8 cellular contexts compared by ENCODE assay signal in genomic region chr17:752620-753219, GRCh38. TPM values are rescaled to one million over a fixed set of nuclear protein-coding genes. Genes with fewer than 3 reads are reported as not detected.
DNase-seq lines count a peak whose midpoint lies in the region; TF ChIP-seq lines count a peak whose summit lies in the region.

No MANE protein-coding gene starts in this region.

- peak overlapping the region; percentile 85 for H2AFZ ChIP-seq in neural cell (ENCODE audit: low read depth, low read length)

- H3K27ac ChIP-seq in HUES6 (ENCODE audit: low read depth, low read length) (peak overlapping the region; percentile 56; the same call in 1 of the 2 replicates), neural cell (ENCODE audit: low read length) (peak overlapping the region; percentile 53)

- TF ChIP-seq CTCF in neural cell (IDR thresholded peaks at IDR 0.05; ENCODE audit: poor library complexity, severe bottlenecking) (no peak), GM13976 (IDR thresholded peaks at IDR 0.05; ENCODE audit: borderline replicate concordance, control extremely low read depth, extremely low read depth, insufficient read depth, missing control alignments) (no peak)

- H3K9me3 Mint-ChIP-seq in activated CD4-positive, alpha-beta T cell treated with anti-CD3 and anti-CD28 coated beads, Interleukin-2, amount 10 ng/mL, durations not matched to agents 7 days and 5 days = peaks cover 6% of the 10 kb centered on the region

- in situ Hi-C loops in GM13976 (cut with MboI; ENCODE audit: low sequenced_read_pairs, unreplicated experiment) = no loop called here

- peak overlapping the region; percentile 98 for H3K27ac Mint-ChIP-seq in activated CD4-positive, alpha-beta T cell treated with anti-CD3 and anti-CD28 coated beads, Interleukin-2, amount 10 ng/mL, durations not matched to agents 7 days and 5 days

- CTCF ChIA-PET in activated CD4-positive, alpha-beta T cell treated with anti-CD3 and anti-CD28 coated beads, Interleukin-2, amount 10 ng/mL, durations not matched to agents 7 days and 5 days (lab: Charles Lee) = interaction anchor here (0.6 to 1.5 kb wide), 11 partner anchors 9 to 340 kb away, joined by 3 to 6 read pairs (median 3); no protein-coding TSS in a partner anchor

- no peak for TF ChIP-seq RAD21 in neural cell (conservative IDR thresholded peaks at IDR 0.05)

- H3K4me1 Mint-ChIP-seq in activated CD4-positive, alpha-beta T cell treated with anti-CD3 and anti-CD28 coated beads, Interleukin-2, amount 10 ng/mL, durations not matched to agents 7 days and 5 days = peaks cover 35% of the 10 kb centered on the region

- H3K9ac ChIP-seq in HUES6 (ENCODE audit: low read length) (peak overlapping the region; percentile 76), neural cell (ENCODE audit: low read length) (peak overlapping the region; percentile 68)

- H3K4me3 Mint-ChIP-seq in activated CD4-positive, alpha-beta T cell treated with anti-CD3 and anti-CD28 coated beads, Interleukin-2, amount 10 ng/mL, durations not matched to agents 7 days and 5 days = peak overlapping the region; percentile 88

- peak; percentile 16 for DNase-seq in NCI-H1105 treated with DMSO at 0.1 percent for 48 hours (lab: John Stamatoyannopoulos, UW)
- no peak for DNase-seq in NCI-H1105 (lab: John Stamatoyannopoulos, UW)
- no peak for DNase-seq in activated CD4-positive, alpha-beta T cell treated with anti-CD3 and anti-CD28 coated beads, Interleukin-2, amount 10 ng/mL, durations not matched to agents 7 days and 5 days
- peak; percentile 46 for DNase-seq in fibroblast of the conjunctiva (ENCODE audit: low read depth)
- no peak for DNase-seq in 8988T
- no peak for DNase-seq in GM13976 (ENCODE audit: low spot score)

- peak overlapping the region; percentile 86 for H3K4me3 ChIP-seq in HUES6 (ENCODE audit: low read depth, low read length)
- H3K4me3 ChIP-seq in neural cell (ENCODE audit: low read length) = peak overlapping the region; percentile 88

- peaks cover 33% of the 10 kb centered on the region for H3K36me3 ChIP-seq in HUES6 (ENCODE audit: control insufficient read depth, insufficient read depth, low read length)
- H3K36me3 ChIP-seq in neural cell (ENCODE audit: insufficient read depth, low read length) = no peaks in the 10 kb centered on the region

- H3K9me2 ChIP-seq in neural cell (ENCODE audit: insufficient read depth, low read length) = no peaks in the 10 kb centered on the region

- H3K4me2 ChIP-seq in neural cell (ENCODE audit: low read length) = no peak overlapping the region

- no peaks in the 10 kb centered on the region for H3K27me3 ChIP-seq in HUES6 (ENCODE audit: control insufficient read depth, insufficient read depth, low read length)
- H3K27me3 ChIP-seq in neural cell (ENCODE audit: insufficient read depth, low read depth, low read length) = no peaks in the 10 kb centered on the region

- H3F3A ChIP-seq in neural cell (ENCODE audit: insufficient read depth, low read length, poor library complexity, severe bottlenecking) = no peaks in the 10 kb centered on the region

- H3K79me2 ChIP-seq in neural cell (replicated peaks; ENCODE audit: insufficient read depth, low read length) = peaks cover 22% of the 10 kb centered on the region

- no peaks in the 10 kb centered on the region for H3K27me3 Mint-ChIP-seq in activated CD4-positive, alpha-beta T cell treated with anti-CD3 and anti-CD28 coated beads, Interleukin-2, amount 10 ng/mL, durations not matched to agents 7 days and 5 days

- H3K9me3 ChIP-seq in HUES6 (ENCODE audit: control insufficient read depth, insufficient read depth, low read depth, low read length) (peaks cover 17% of the 10 kb centered on the region), neural cell (ENCODE audit: low read length) (no peaks in the 10 kb centered on the region)

- H3K36me3 Mint-ChIP-seq in activated CD4-positive, alpha-beta T cell treated with anti-CD3 and anti-CD28 coated beads, Interleukin-2, amount 10 ng/mL, durations not matched to agents 7 days and 5 days (ENCODE audit: low read depth) = peaks cover 32% of the 10 kb centered on the region

- peaks cover 12% of the 10 kb centered on the region; the same call in 1 of the 2 replicates for H3K4me1 ChIP-seq in HUES6 (ENCODE audit: control insufficient read depth, insufficient read depth, low read length)

- H4K20me1 ChIP-seq in neural cell (ENCODE audit: insufficient read depth) = no peaks in the 10 kb centered on the region

- no peak for TF ChIP-seq EP300 in neural cell (conservative IDR thresholded peaks at IDR 0.05; ENCODE audit: poor library complexity, severe bottlenecking)

- POLR2A ChIA-PET in activated CD4-positive, alpha-beta T cell treated with anti-CD3 and anti-CD28 coated beads, Interleukin-2, amount 10 ng/mL, durations not matched to agents 7 days and 5 days (lab: Charles Lee) = interaction anchor here (0.6 kb wide), 1 partner anchor 81 kb away, joined by 5 read pairs; no protein-coding TSS in a partner anchor

TF ChIP-seq in neural cell, 6 proteins besides CTCF, POLR2A, EP300 and RAD21:
- TF ChIP-seq MXI1 (conservative IDR thresholded peaks at IDR 0.05; ENCODE audit: poor library complexity, severe bottlenecking) (no peak), POLR2AphosphoS5 (IDR thresholded peaks at IDR 0.05) (no peak), EZH2 (IDR thresholded peaks at IDR 0.05; ENCODE audit: borderline replicate concordance, insufficient read depth, low read length, poor library complexity, severe bottlenecking) (no peak), REST (IDR thresholded peaks at IDR 0.05; ENCODE audit: borderline replicate concordance) (no peak), SMC3 (conservative IDR thresholded peaks at IDR 0.05; ENCODE audit: poor library complexity) (no peak), TAF1 (IDR thresholded peaks at IDR 0.05; ENCODE audit: low read depth) (no peak)

RNA-seq across cellular contexts. Expression of gene GEMIN4, which starts 0.7 kb away (rescaled TPM):
- total RNA-seq in activated CD4-positive, alpha-beta T cell treated with anti-CD3 and anti-CD28 coated beads, Interleukin-2, amount 10 ng/mL, durations not matched to agents 7 days and 5 days = 10 to 100 TPM; 29.1 to 35.7 TPM
- polyA plus RNA-seq in neural cell = 3.6 and 4.5 TPM in 2 replicates
- 8.3 and 9.4 TPM in 2 replicates for polyA minus RNA-seq in neural cell

RNA-seq across cellular contexts. Expression of gene TLCD3A, which starts 20.3 kb away (rescaled TPM):
- total RNA-seq in activated CD4-positive, alpha-beta T cell treated with anti-CD3 and anti-CD28 coated beads, Interleukin-2, amount 10 ng/mL, durations not matched to agents 7 days and 5 days = 1 to 10 TPM; 5.6 to 5.8 TPM
- polyA plus RNA-seq in neural cell = 17.0 and 24.1 TPM in 2 replicates
- 21.5 and 33.8 TPM in 2 replicates for polyA minus RNA-seq in neural cell

RNA-seq across cellular contexts. Expression of gene GLOD4, which starts 29.4 kb away (rescaled TPM):
- total RNA-seq in activated CD4-positive, alpha-beta T cell treated with anti-CD3 and anti-CD28 coated beads, Interleukin-2, amount 10 ng/mL, durations not matched to agents 7 days and 5 days = 10 to 100 TPM; 57.6 to 71.6 TPM
- polyA plus RNA-seq in neural cell = 231 and 235 TPM in 2 replicates
- 119 and 123 TPM in 2 replicates for polyA minus RNA-seq in neural cell

RNA-seq across cellular contexts. Expression of gene MRM3, which starts 29.4 kb away (rescaled TPM):
- 10 to 100 TPM; 16.9 to 19.6 TPM for total RNA-seq in activated CD4-positive, alpha-beta T cell treated with anti-CD3 and anti-CD28 coated beads, Interleukin-2, amount 10 ng/mL, durations not matched to agents 7 days and 5 days
- 20.0 and 24.0 TPM in 2 replicates for polyA plus RNA-seq in neural cell
- polyA minus RNA-seq in neural cell = 25.7 and 33.6 TPM in 2 replicates

RNA-seq across cellular contexts. Expression of gene VPS53, which starts 38.1 kb away (rescaled TPM):
- 10 to 100 TPM; 65.1 to 75.7 TPM for total RNA-seq in activated CD4-positive, alpha-beta T cell treated with anti-CD3 and anti-CD28 coated beads, Interleukin-2, amount 10 ng/mL, durations not matched to agents 7 days and 5 days
- 6.4 and 8.3 TPM in 2 replicates for polyA plus RNA-seq in neural cell
- polyA minus RNA-seq in neural cell = 33.6 and 54.3 TPM in 2 replicates

Comparison
In these comparisons a context has a peak if more than half of its experiments do, and no peak if none do; other contexts are left out.
1. DNase-seq: peak in NCI-H1105 treated with DMSO at 0.1 percent for 48 hours (single experiment) and fibroblast of the conjunctiva (single experiment); none in NCI-H1105 (single experiment), activated CD4-positive, alpha-beta T cell treated with anti-CD3 and anti-CD28 coated beads, Interleukin-2, amount 10 ng/mL, durations not matched to agents 7 days and 5 days (single experiment), 8988T (single experiment) and GM13976 (single experiment).